10 cellular contexts compared by ENCODE assay signal in genomic region chr4:141654098-141654497, GRCh38. TPM values are rescaled to one million over a fixed set of nuclear protein-coding genes. Genes with fewer than 3 reads are reported as not detected.
DNase-seq lines count a peak whose midpoint lies in the region; ATAC-seq and TF ChIP-seq lines count a peak whose summit lies in the region.
"Had no signal": no experiment of that assay in that cellular context is flagged by ENCODE, and none has a peak within 500 bp of the region (broad histone marks: within the 10 kb centered on the region; RNA-seq: fewer than 3 reads in every experiment).

No MANE protein-coding gene starts in this region.

- intact Hi-C loops in heart right ventricle (cut with DNase I), result no loop called here

- H3K4me2 ChIP-seq in GM23338 (no peak overlapping the region), smooth muscle cell (no peak overlapping the region)

- H4K20me1 ChIP-seq in GM23338 (replicated peaks; ENCODE audit: insufficient read depth), result no peaks in the 10 kb centered on the region
- H4K20me1 ChIP-seq in smooth muscle cell (ENCODE audit: low read depth), result no peaks in the 10 kb centered on the region

- TF ChIP-seq CTCF in GM23338 (conservative IDR thresholded peaks at IDR 0.05; ENCODE audit: low read depth in 2 of 2), result peak; percentile 69 to 90
- peak in 6 of 9 donors; percentile 47 to 67 (median 54) for TF ChIP-seq CTCF in heart right ventricle (IDR thresholded peaks at IDR 0.05)
- peak; percentile 14 for TF ChIP-seq CTCF in smooth muscle cell (IDR thresholded peaks at IDR 0.05; ENCODE audit: borderline replicate concordance, insufficient read depth, poor library complexity, severe bottlenecking)

- ATAC-seq in GM23338 (peak; percentile 97), heart right ventricle (peak; percentile 72 to 95 (median 81)), HG03039 (IDR thresholded peaks at IDR 0.05; ENCODE audit: unreplicated experiment) (no peak), GM21381 (IDR thresholded peaks at IDR 0.05; ENCODE audit: unreplicated experiment) (no peak), GM19023 (IDR thresholded peaks at IDR 0.05; ENCODE audit: unreplicated experiment) (no peak)
- ATAC-seq in activated T-cell treated with anti-CD3 and anti-CD28 coated beads, Interleukin-2, amount 50 U/mL, for 72 hours (replicated peaks in 1 of 2), result no peak
- ATAC-seq: T-helper 17 cell had no signal

- H3K27me3 Mint-ChIP-seq in GM23338 (ENCODE audit: insufficient read depth, low read depth, poor library complexity), result no peaks in the 10 kb centered on the region
- H3K27me3 Mint-ChIP-seq in activated T-cell treated with anti-CD3 and anti-CD28 coated beads, Interleukin-2, amount 50 U/mL, for 72 hours (ENCODE audit: low read depth), result no peaks in the 10 kb centered on the region
- H3K27me3 Mint-ChIP-seq: T-helper 17 cell had no signal

- H3K4me3 ChIP-seq in GM23338, result no peak overlapping the region
- no peak overlapping the region for H3K4me3 ChIP-seq in heart right ventricle
- no peak overlapping the region for H3K4me3 ChIP-seq in smooth muscle cell

- H3K9me3 ChIP-seq in heart right ventricle, result no peaks in the 10 kb centered on the region
- no peaks in the 10 kb centered on the region for H3K9me3 ChIP-seq in smooth muscle cell (replicated peaks; ENCODE audit: low read depth)

- H3K36me3 ChIP-seq in GM23338 (ENCODE audit: insufficient read depth) (no peaks in the 10 kb centered on the region), heart right ventricle (no peaks in the 10 kb centered on the region), smooth muscle cell (ENCODE audit: low read depth) (no peaks in the 10 kb centered on the region)

- H2AFZ ChIP-seq in GM23338 (no peak overlapping the region), smooth muscle cell (ENCODE audit: low read depth) (no peak overlapping the region)

- H3K27ac ChIP-seq in GM23338 (ENCODE audit: low read depth) (no peak overlapping the region), heart right ventricle (peak overlapping the region in 7 of 10 donors; percentile 10 to 42 (median 32)), smooth muscle cell (ENCODE audit: low read depth) (no peak overlapping the region)
- H3K27ac ChIP-seq: epithelial cell of prostate had no signal

- no peak overlapping the region for H3K4me3 Mint-ChIP-seq in GM23338
- no peak overlapping the region for H3K4me3 Mint-ChIP-seq in activated T-cell treated with anti-CD3 and anti-CD28 coated beads, Interleukin-2, amount 50 U/mL, for 72 hours
- H3K4me3 Mint-ChIP-seq: T-helper 17 cell had no signal

- H3K9me3 Mint-ChIP-seq in GM23338, result no peaks in the 10 kb centered on the region
- H3K9me3 Mint-ChIP-seq in activated T-cell treated with anti-CD3 and anti-CD28 coated beads, Interleukin-2, amount 50 U/mL, for 72 hours, result no peaks in the 10 kb centered on the region

- no peaks in the 10 kb centered on the region for H3F3A ChIP-seq in GM23338 (replicated peaks; ENCODE audit: low read depth)
- H3F3A ChIP-seq in smooth muscle cell (ENCODE audit: low read depth), result peaks cover 4% of the 10 kb centered on the region

- no peak overlapping the region for H3K9ac ChIP-seq in smooth muscle cell (ENCODE audit: low read depth)

- H3K4me1 ChIP-seq in GM23338 (ENCODE audit: insufficient read depth), result no peaks in the 10 kb centered on the region
- peaks cover 0 to 36% (median 24%) of the 10 kb centered on the region in 9 donors for H3K4me1 ChIP-seq in heart right ventricle
- H3K4me1 ChIP-seq in smooth muscle cell (ENCODE audit: low read depth), result no peaks in the 10 kb centered on the region

- H3K9me2 ChIP-seq in GM23338 (ENCODE audit: insufficient read depth), result no peaks in the 10 kb centered on the region

- H3K79me2 ChIP-seq in GM23338 (replicated peaks; ENCODE audit: insufficient read depth) (no peaks in the 10 kb centered on the region), smooth muscle cell (ENCODE audit: low read depth) (no peaks in the 10 kb centered on the region)

- DNase-seq in GM23338 (ENCODE audit: low spot score) (peak; percentile 78), SW480 (ENCODE audit: low spot score) (peak; percentile 7), heart right ventricle (peak; percentile 38 to 66), smooth muscle cell (lab: John Stamatoyannopoulos, UW; ENCODE audit: unreplicated experiment) (no peak)
- no peak for DNase-seq in activated T-cell treated with anti-CD3 and anti-CD28 coated beads, Interleukin-2, amount 50 U/mL, for 72 hours
- DNase-seq: T-helper 17 cell had no signal

- no peaks in the 10 kb centered on the region for H3K4me1 Mint-ChIP-seq in GM23338
- no peaks in the 10 kb centered on the region for H3K4me1 Mint-ChIP-seq in activated T-cell treated with anti-CD3 and anti-CD28 coated beads, Interleukin-2, amount 50 U/mL, for 72 hours (ENCODE audit: low read depth)

- H3K27ac Mint-ChIP-seq in GM23338, result no peak overlapping the region
- H3K27ac Mint-ChIP-seq in activated T-cell treated with anti-CD3 and anti-CD28 coated beads, Interleukin-2, amount 50 U/mL, for 72 hours, result no peak overlapping the region
- H3K27ac Mint-ChIP-seq: T-helper 17 cell had no signal

- H3K36me3 Mint-ChIP-seq in GM23338 (ENCODE audit: low read depth), result no peaks in the 10 kb centered on the region
- H3K36me3 Mint-ChIP-seq in activated T-cell treated with anti-CD3 and anti-CD28 coated beads, Interleukin-2, amount 50 U/mL, for 72 hours (ENCODE audit: insufficient read depth in 2 of 2), result no peaks in the 10 kb centered on the region

- no peaks in the 10 kb centered on the region for H3K27me3 ChIP-seq in GM23338 (ENCODE audit: insufficient read depth)
- no peaks in the 10 kb centered on the region for H3K27me3 ChIP-seq in heart right ventricle
- no peaks in the 10 kb centered on the region for H3K27me3 ChIP-seq in smooth muscle cell (ENCODE audit: low read depth)

TF ChIP-seq in GM23338, 12 proteins besides CTCF, POLR2A, EP300 and RAD21 (continues in another document):
- TF ChIP-seq ZNF114 (CRISPR knock-in tag; IDR thresholded peaks at IDR 0.05), result no peak
- TF ChIP-seq REST (IDR thresholded peaks at IDR 0.05; ENCODE audit: unreplicated experiment), result no peak
- TF ChIP-seq ETS1 (IDR thresholded peaks at IDR 0.05), result no peak
- TF ChIP-seq STAT1 (IDR thresholded peaks at IDR 0.05; ENCODE audit: unreplicated experiment), result no peak
- no peak for TF ChIP-seq NANOG (IDR thresholded peaks at IDR 0.05; ENCODE audit: borderline replicate concordance)
- TF ChIP-seq EZH2phosphoT487 (IDR thresholded peaks at IDR 0.05; ENCODE audit: unreplicated experiment), result no peak

RNA-seq across cellular contexts. Expression of gene IL15, which starts 17.7 kb away (rescaled TPM):
- 2.3 and 2.7 TPM in 2 replicates for total RNA-seq in GM23338 (2014; rRNA removed; shearing (Covaris generic))
- polyA plus RNA-seq in GM23338 (2016; fragmentation: Nextera tagmentation; extraction: Ambion mirVana) (2.7 and 3.7 TPM in 2 replicates), heart right ventricle (10 to 100 TPM in 1 of 2 donors, 1 to 10 TPM in 1; 1.6 to 19.6 TPM), smooth muscle cell (0.73 and 1.6 TPM in 2 replicates)
- total RNA-seq in heart right ventricle (1 to 10 TPM; 1.4 to 9.7 (median 2.0) TPM), smooth muscle cell (2.2 TPM in 2 replicates)
- 1 to 10 TPM; 2.1 TPM for total RNA-seq in activated T-cell treated with anti-CD3 and anti-CD28 coated beads, Interleukin-2, amount 50 U/mL, for 72 hours

Comparison
In these comparisons a context has a peak if more than half of its experiments do, and no peak if none do; other contexts are left out.
1. ATAC-seq: peak in GM23338 (single experiment) and heart right ventricle (8 of 8); none in HG03039 (single experiment), GM21381 (single experiment), activated T-cell treated with anti-CD3 and anti-CD28 coated beads, Interleukin-2, amount 50 U/mL, for 72 hours (0 of 2) and GM19023 (single experiment).
2. DNase-seq: peak in GM23338 (single experiment), SW480 (single experiment) and heart right ventricle (2 of 2); none in smooth muscle cell (single experiment) and activated T-cell treated with anti-CD3 and anti-CD28 coated beads, Interleukin-2, amount 50 U/mL, for 72 hours (0 of 2).
3. H3K27ac ChIP-seq: peak in heart right ventricle (7 of 10); none in GM23338 (single experiment) and smooth muscle cell (single experiment).
4. CTCF ChIP-seq: peak in every context shown above with its lines; median percentile 80 in GM23338; 54 in heart right ventricle; 14 in smooth muscle cell.